8 cellular contexts compared by ENCODE assay signal in genomic region chr17:39754161-39754957, GRCh38. TPM values are rescaled to one million over a fixed set of nuclear protein-coding genes. Genes with fewer than 3 reads are reported as not detected.
A peak's percentile ranks its signal among the peaks of the same experiment; 100 is the strongest.
DNase-seq lines count a peak whose midpoint lies in the region; ATAC-seq and TF ChIP-seq lines count a peak whose summit lies in the region.

No MANE protein-coding gene starts in this region.

- H2BK12ac ChIP-seq in trophoblast cell (ENCODE audit: low read length): no peak overlapping the region

- H3K36me3 ChIP-seq in trophoblast cell (ENCODE audit: control insufficient read depth in 1 of 2, insufficient read depth in 2 of 2, low read length in 2 of 2): no peaks in the 10 kb centered on the region
- H3K36me3 ChIP-seq in tibial nerve: no peaks in the 10 kb centered on the region

- peaks cover 8% of the 10 kb centered on the region for H3K79me2 ChIP-seq in trophoblast cell (ENCODE audit: control insufficient read depth, insufficient read depth, low read length, poor library complexity)

- H3K4me2 ChIP-seq in trophoblast cell (ENCODE audit: low read length): peak overlapping the region; percentile 78

- H3K36me3 Mint-ChIP-seq in activated naive CD8-positive, alpha-beta T cell treated with anti-CD3 and anti-CD28 coated beads for 36 hours: peaks cover 8% of the 10 kb centered on the region

- H3K9me3 ChIP-seq in trophoblast cell (ENCODE audit: insufficient read depth, low read depth, low read length) (peaks cover 4% of the 10 kb centered on the region), tibial nerve (no peaks in the 10 kb centered on the region)

- peak overlapping the region; percentile 29 for H3K4ac ChIP-seq in trophoblast cell (ENCODE audit: low read depth, low read length)

- TF ChIP-seq POLR2A in tibial nerve (IDR thresholded peaks at IDR 0.05): peak; percentile 48 to 69

- H3K4me1 Mint-ChIP-seq in activated naive CD8-positive, alpha-beta T cell treated with anti-CD3 and anti-CD28 coated beads for 36 hours: peaks cover 65% of the 10 kb centered on the region

- H3K4me1 ChIP-seq in trophoblast cell (ENCODE audit: control insufficient read depth in 1 of 2, insufficient read depth in 2 of 2, low read length in 2 of 2) (peaks cover 3 to 15% of the 10 kb centered on the region in 2 experiments), tibial nerve (peaks cover 0 to 25% (median 7%) of the 10 kb centered on the region in 4 donors)

- peak; percentile 61 for ATAC-seq in HG02571 (IDR thresholded peaks at IDR 0.05; ENCODE audit: unreplicated experiment)
- ATAC-seq in Right ventricle myocardium superior (ENCODE audit: poor library complexity): peak; percentile 95

- peak overlapping the region; percentile 56 for H3K4me3 Mint-ChIP-seq in activated naive CD8-positive, alpha-beta T cell treated with anti-CD3 and anti-CD28 coated beads for 36 hours

- H3K27me3 Mint-ChIP-seq in activated naive CD8-positive, alpha-beta T cell treated with anti-CD3 and anti-CD28 coated beads for 36 hours: no peaks in the 10 kb centered on the region

- H3K27ac ChIP-seq in trophoblast cell (ENCODE audit: low read depth, low read length): peak overlapping the region; percentile 4
- H3K27ac ChIP-seq in tibial nerve: peak overlapping the region; percentile 87 to 97 (median 94)

- H2AFZ ChIP-seq in trophoblast cell (ENCODE audit: insufficient read depth, low read length, poor library complexity): peak overlapping the region; percentile 78

- peak; percentile 82 for DNase-seq in GM12864 (ENCODE audit: low read depth)
- peak; percentile 98 for DNase-seq in NAMALWA (ENCODE audit: low spot score)
- peak; percentile 87 for DNase-seq in SKM-1 (lab: John Stamatoyannopoulos, UW; ENCODE audit: unreplicated experiment)
- DNase-seq in activated naive CD8-positive, alpha-beta T cell treated with anti-CD3 and anti-CD28 coated beads for 36 hours: peak; percentile 99
- DNase-seq in Right ventricle myocardium superior: peak; percentile 96
- DNase-seq in trophoblast cell: peak; percentile 85 to 90
- DNase-seq in tibial nerve (ENCODE audit: low spot score in 2 of 2): peak; percentile 71 to 76

- no CpG with 5 or more reads among the region's 91 CpGs for WGBS in trophoblast cell (ENCODE audit: extremely low coverage, insufficient coverage, insufficient read length)
- 0 to 2% methylated on average over 24 to 54 of the region's 91 CpGs for WGBS in tibial nerve, 2 donors

- peak overlapping the region; percentile 81 for H3K14ac ChIP-seq in trophoblast cell (ENCODE audit: low read length)

- H3K9me3 Mint-ChIP-seq in activated naive CD8-positive, alpha-beta T cell treated with anti-CD3 and anti-CD28 coated beads for 36 hours: no peaks in the 10 kb centered on the region

- H3K23ac ChIP-seq in trophoblast cell (ENCODE audit: low read length): no peak overlapping the region

- no peak overlapping the region for H2AK5ac ChIP-seq in trophoblast cell (ENCODE audit: low read length)

- H3K27me3 ChIP-seq in trophoblast cell (ENCODE audit: insufficient read depth, low read length) (no peaks in the 10 kb centered on the region), tibial nerve (peaks cover 0 to 4% of the 10 kb centered on the region in 2 donors)

- H2BK120ac ChIP-seq in trophoblast cell (ENCODE audit: insufficient read depth, low read length, poor library complexity): peak overlapping the region; percentile 53

- peak overlapping the region; percentile 32 for H2BK5ac ChIP-seq in trophoblast cell (ENCODE audit: low read depth, low read length, poor library complexity)

- H4K8ac ChIP-seq in trophoblast cell (ENCODE audit: low read depth, low read length): peak overlapping the region; percentile 77

- H4K12ac ChIP-seq in trophoblast cell (ENCODE audit: low read depth, low read length): peak overlapping the region; percentile 80

- H3K18ac ChIP-seq in trophoblast cell (ENCODE audit: low read length): peak overlapping the region; percentile 61

- H3K79me1 ChIP-seq in trophoblast cell (ENCODE audit: low read length): peaks cover 13% of the 10 kb centered on the region

- H3K27ac Mint-ChIP-seq in activated naive CD8-positive, alpha-beta T cell treated with anti-CD3 and anti-CD28 coated beads for 36 hours: peak overlapping the region; percentile 85

- H3K9ac ChIP-seq in trophoblast cell (ENCODE audit: low read length): peak overlapping the region; percentile 80

- peak; percentile 38 to 86 for TF ChIP-seq EP300 in tibial nerve (IDR thresholded peaks at IDR 0.05)

- peak overlapping the region; percentile 68 for H4K91ac ChIP-seq in trophoblast cell (ENCODE audit: low read depth, low read length)

- TF ChIP-seq CTCF in GM12864 (IDR thresholded peaks at IDR 0.05; ENCODE audit: low read depth, low read length, missing control alignments) (peak; percentile 80), tibial nerve (IDR thresholded peaks at IDR 0.05) (peak; percentile 98 to 100 (median 100))

- intact Hi-C loops in Right ventricle myocardium superior (cut with DNase I): loop anchor here (5.0 to 10.0 kb wide), 2 partner anchors 132 to 210 kb away; no protein-coding TSS in a partner anchor

- H3K4me3 ChIP-seq in GM12864 (ENCODE audit: low read depth, low read length): peak overlapping the region; percentile 58
- H3K4me3 ChIP-seq in trophoblast cell (ENCODE audit: low read depth, low read length): peak overlapping the region; percentile 81
- peak overlapping the region; percentile 62 to 74 (median 65) for H3K4me3 ChIP-seq in tibial nerve

RNA-seq across cellular contexts. Expression of gene GRB7, which starts 16.6 kb away (rescaled TPM):
- under 1 TPM; 0.60 to 0.84 TPM for total RNA-seq in activated naive CD8-positive, alpha-beta T cell treated with anti-CD3 and anti-CD28 coated beads for 36 hours
- total RNA-seq in Right ventricle myocardium superior: 2.2 TPM
- polyA plus RNA-seq in trophoblast cell (2013): 28.4 and 29.4 TPM in 2 replicates
- total RNA-seq in tibial nerve: under 1 TPM in 3 of 4 donors, not detected in 1; 0.21 to 0.39 (median 0.30) TPM

RNA-seq across cellular contexts. Expression of gene MIEN1, which starts 24.0 kb away (rescaled TPM):
- total RNA-seq in activated naive CD8-positive, alpha-beta T cell treated with anti-CD3 and anti-CD28 coated beads for 36 hours: 10 to 100 TPM; 30.7 to 33.3 TPM
- total RNA-seq in Right ventricle myocardium superior (50.4 TPM), tibial nerve (10 to 100 TPM; 29.8 to 65.3 (median 43.5) TPM)
- 44.1 and 45.7 TPM in 2 replicates for polyA plus RNA-seq in trophoblast cell (2013)

RNA-seq across cellular contexts. Expression of gene ERBB2, which starts 54.5 kb away (rescaled TPM):
- 1 to 10 TPM; 3.8 to 4.3 TPM for total RNA-seq in activated naive CD8-positive, alpha-beta T cell treated with anti-CD3 and anti-CD28 coated beads for 36 hours
- total RNA-seq in Right ventricle myocardium superior (64.2 TPM), tibial nerve (100 to 1,000 TPM; 101 to 131 (median 114) TPM)
- polyA plus RNA-seq in trophoblast cell (2013): 30.7 and 30.9 TPM in 2 replicates

Comparison
In these comparisons a context has a peak if more than half of its experiments do, and no peak if none do; other contexts are left out.
1. Peak in every context shown above with its lines: DNase-seq, ATAC-seq, H3K4me3 ChIP-seq and H3K27ac ChIP-seq.
2. RNA of gene ERBB2, which starts 54.5 kb away (total RNA-seq): 101 to 131 TPM in tibial nerve and 64.2 TPM in Right ventricle myocardium superior (single experiment); 3.8 to 4.3 TPM in activated naive CD8-positive, alpha-beta T cell treated with anti-CD3 and anti-CD28 coated beads for 36 hours; every median in the first group is over 10 times any median in the second.